22 cellular contexts compared by ENCODE assay signal in the genomic region with DNA sequence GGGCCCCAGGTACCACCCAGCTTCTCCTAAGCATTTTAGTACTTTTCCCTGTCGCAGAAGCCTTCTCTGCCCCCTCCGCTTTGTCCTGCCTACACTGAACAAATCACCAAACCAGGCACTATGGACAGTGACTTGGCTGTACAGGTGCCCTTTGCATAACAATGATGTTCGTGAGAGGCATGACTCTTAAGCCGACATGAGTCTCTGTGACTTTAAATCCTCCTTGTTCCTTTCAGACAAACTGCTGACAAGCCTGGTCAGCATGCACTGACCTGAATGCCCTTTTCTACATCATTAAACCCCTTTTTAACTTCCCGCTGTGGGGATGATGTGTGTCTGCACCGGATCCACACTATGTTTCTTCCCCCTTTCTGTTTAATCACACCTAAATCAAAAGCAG. TPM values are rescaled to one million over a fixed set of nuclear protein-coding genes. Genes with fewer than 3 reads are reported as not detected.
"Had no signal": no experiment of that assay in that cellular context is flagged by ENCODE, and none has a peak within 500 bp of the region (broad histone marks: within the 10 kb centered on the region; RNA-seq: fewer than 3 reads in every experiment).

No MANE protein-coding gene starts in this region.

- H3K27ac Mint-ChIP-seq: activated CD8-positive, alpha-beta T cell treated with anti-CD3 and anti-CD28 coated beads, Interleukin-2, amount 10 ng/mL, durations not matched to agents 7 days and 5 days; activated naive CD4-positive, alpha-beta T cell treated with anti-CD3 and anti-CD28 coated beads, Interleukin-2, amount 50 U/mL, for 72 hours; mesothelial cell of epicardium; stimulated activated effector memory CD8-positive, alpha-beta T cell treated with anti-CD3 and anti-CD28 coated beads, Interleukin-12 subunit alpha, Interleukin-12 subunit beta, amount 100 ng/mL, for 72 hours; T-helper 17 cell had no signal

- H3K27me3 ChIP-seq: pancreas, thyroid gland, vagina had no signal

- H3K36me3 Mint-ChIP-seq: activated naive CD4-positive, alpha-beta T cell treated with anti-CD3 and anti-CD28 coated beads, Interleukin-2, amount 50 U/mL, for 72 hours; mesothelial cell of epicardium; stimulated activated effector memory CD8-positive, alpha-beta T cell treated with anti-CD3 and anti-CD28 coated beads, Interleukin-12 subunit alpha, Interleukin-12 subunit beta, amount 100 ng/mL, for 72 hours had no signal

- H3K4me3 Mint-ChIP-seq: activated CD8-positive, alpha-beta T cell treated with anti-CD3 and anti-CD28 coated beads, Interleukin-2, amount 10 ng/mL, durations not matched to agents 7 days and 5 days; central memory CD8-positive, alpha-beta T cell; mesothelial cell of epicardium; stimulated activated effector memory CD8-positive, alpha-beta T cell treated with anti-CD3 and anti-CD28 coated beads, Interleukin-12 subunit alpha, Interleukin-12 subunit beta, amount 100 ng/mL, for 72 hours; T-helper 17 cell had no signal

- H3K36me3 ChIP-seq: heart left ventricle, pancreas, thyroid gland, vagina had no signal

- H3K4me3 ChIP-seq: heart left ventricle, pancreas, thyroid gland, vagina had no signal

- ATAC-seq: activated CD8-positive, alpha-beta T cell treated with anti-CD3 and anti-CD28 coated beads, Interleukin-2, amount 10 ng/mL, durations not matched to agents 7 days and 5 days; activated naive CD4-positive, alpha-beta T cell treated with anti-CD3 and anti-CD28 coated beads, Interleukin-2, amount 50 U/mL, for 72 hours; heart left ventricle; stimulated activated effector memory CD8-positive, alpha-beta T cell treated with anti-CD3 and anti-CD28 coated beads, Interleukin-12 subunit alpha, Interleukin-12 subunit beta, amount 100 ng/mL, for 72 hours; T-helper 17 cell had no signal

- FAIRE-seq: pancreas had no signal

- H3K4me1 ChIP-seq: heart left ventricle, pancreas, thyroid gland, vagina had no signal

- H3K4me1 Mint-ChIP-seq: central memory CD8-positive, alpha-beta T cell; stimulated activated effector memory CD8-positive, alpha-beta T cell treated with anti-CD3 and anti-CD28 coated beads, Interleukin-12 subunit alpha, Interleukin-12 subunit beta, amount 100 ng/mL, for 72 hours had no signal

- H3K9me3 Mint-ChIP-seq: activated naive CD4-positive, alpha-beta T cell treated with anti-CD3 and anti-CD28 coated beads, Interleukin-2, amount 50 U/mL, for 72 hours; central memory CD8-positive, alpha-beta T cell; mesothelial cell of epicardium; stimulated activated effector memory CD8-positive, alpha-beta T cell treated with anti-CD3 and anti-CD28 coated beads, Interleukin-12 subunit alpha, Interleukin-12 subunit beta, amount 100 ng/mL, for 72 hours had no signal

- H3K27ac ChIP-seq: epithelial cell of prostate, heart left ventricle, pancreas, thyroid gland, vagina had no signal

- DNase-seq: activated CD4-positive, alpha-beta T cell treated with anti-CD3 and anti-CD28 coated beads for 48 hours; activated CD8-positive, alpha-beta memory T cell treated with anti-CD3 and anti-CD28 coated beads, Interleukin-2, amount 50 U/mL, for 4 hours; activated CD8-positive, alpha-beta T cell treated with anti-CD3 and anti-CD28 coated beads, Interleukin-2, amount 10 ng/mL, durations not matched to agents 7 days and 5 days; activated gamma-delta T cell; activated T-cell treated with anti-CD3 and anti-CD28 coated beads, Interleukin-2, amount 50 U/mL, for 48 hours; amniotic stem cell; cortex of kidney; effector memory CD4-positive, alpha-beta T cell; foreskin melanocyte; heart left ventricle; pancreas; stimulated activated CD4-positive, alpha-beta T cell treated with anti-CD3 and anti-CD28 coated beads, Interleukin-2, amount 100 ng/mL, for 24 hours; T-helper 17 cell; thyroid gland had no signal

- H3K9me3 ChIP-seq: heart left ventricle, pancreas, thyroid gland, vagina had no signal

RNA-seq across cellular contexts. Expression of gene CAVIN3, which starts 16.6 kb away (rescaled TPM):
- total RNA-seq: T-helper 17 cell had no signal

RNA-seq across cellular contexts. Expression of gene CCKBR, which starts 44.0 kb away (rescaled TPM):
- total RNA-seq: activated CD8-positive, alpha-beta T cell treated with anti-CD3 and anti-CD28 coated beads, Interleukin-2, amount 10 ng/mL, durations not matched to agents 7 days and 5 days; activated naive CD4-positive, alpha-beta T cell treated with anti-CD3 and anti-CD28 coated beads, Interleukin-2, amount 50 U/mL, for 72 hours; fibroblast of lung; kidney epithelial cell; T-helper 17 cell; vagina had no signal
- polyA plus RNA-seq: fibroblast of lung, heart left ventricle had no signal
